Comparison of ENCODE assay signal across 1 cellular context in genomic region chr9:35069020-35069419, GRCh38.
TF ChIP-seq lines count a peak whose summit lies in the region.

No MANE protein-coding gene starts in this region.

TF ChIP-seq in H1, 55 proteins besides CTCF, POLR2A, EP300 and RAD21:
- no peak for TF ChIP-seq RFX5 (IDR thresholded peaks at IDR 0.05; ENCODE audit: borderline replicate concordance, low read depth, low read length)
- TF ChIP-seq TEAD4 (IDR thresholded peaks at IDR 0.05; ENCODE audit: low read depth, low read length), result no peak
TF ChIP-seq in H1: peak in this region for 0.
